Comparison of ENCODE assay signal across 8 cellular contexts in the genomic region with DNA sequence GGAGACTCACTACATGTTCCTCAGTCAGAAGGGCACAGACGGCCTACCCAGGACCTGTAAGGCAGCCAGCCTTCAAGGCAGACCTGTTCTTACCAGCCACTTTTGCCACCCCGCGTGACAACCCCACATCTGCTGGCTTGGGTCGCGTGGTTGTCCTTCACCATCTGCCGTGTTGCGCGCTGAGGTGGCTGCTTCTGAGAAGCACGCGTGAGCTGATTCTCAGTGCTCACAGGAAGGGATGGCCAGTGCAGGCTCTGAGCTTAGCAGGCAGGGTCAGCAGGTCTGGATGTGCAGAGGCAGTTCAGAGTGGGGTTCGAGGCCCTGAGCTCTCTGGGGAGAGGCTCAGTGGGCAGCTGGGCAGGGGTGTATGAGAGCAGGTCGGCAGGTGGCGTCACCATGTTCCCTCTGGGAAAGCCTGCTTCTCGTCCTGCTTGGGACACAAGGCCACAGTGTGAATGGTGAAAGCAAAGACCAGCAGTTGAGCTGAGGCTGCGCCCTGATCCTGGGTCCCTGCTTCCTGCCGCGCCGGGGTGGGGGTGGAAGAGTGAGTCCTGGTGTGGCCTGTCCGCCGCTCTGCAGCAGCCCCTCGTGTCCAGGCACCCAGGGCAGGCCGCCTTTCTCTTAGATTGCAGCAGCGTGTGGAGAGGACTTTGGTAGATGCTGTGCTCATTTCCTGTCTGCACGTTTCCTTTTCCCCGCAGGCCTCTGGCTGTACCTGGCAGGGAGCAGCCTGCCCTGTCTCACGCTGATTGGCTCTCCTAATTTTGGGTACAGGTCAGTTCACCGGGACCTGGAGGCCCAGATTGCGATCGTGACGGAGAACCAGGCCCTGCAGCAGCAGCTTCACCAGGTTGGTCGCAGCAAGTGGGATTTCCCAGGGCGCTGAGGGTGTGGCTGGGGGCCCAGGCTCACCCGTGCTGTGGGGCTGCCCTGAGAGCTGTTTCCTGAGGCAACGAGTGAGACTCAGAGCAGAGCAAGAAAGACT. TPM values are rescaled to one million over a fixed set of nuclear protein-coding genes. Genes with fewer than 3 reads are reported as not detected.
DNase-seq lines count a peak whose midpoint lies in the region; TF ChIP-seq lines count a peak whose summit lies in the region.

No MANE protein-coding gene starts in this region.

- H3K4me3 ChIP-seq in liver (ENCODE audit: low read depth in 1 of 3, low read length in 3 of 3), result no peak overlapping the region
- H3K4me3 ChIP-seq in hepatocyte, result no peak overlapping the region

- H3K4me2 ChIP-seq in hepatocyte, result no peak overlapping the region

- H3K9me2 ChIP-seq in hepatocyte (replicated peaks; ENCODE audit: insufficient read depth), result no peaks in the 10 kb centered on the region

- CTCF ChIA-PET in RWPE1 (lab: Yijun Ruan, JAX), result interaction anchor here (0.5 to 1.2 kb wide), 2 partner anchors 53 to 83 kb away, joined by 3 to 5 read pairs; no protein-coding TSS in a partner anchor

- H3K79me2 ChIP-seq in hepatocyte, result peaks cover 61% of the 10 kb centered on the region

- no peaks in the 10 kb centered on the region for H3K9me3 Mint-ChIP-seq in activated T-helper 2 cell treated with anti-CD3 and anti-CD28 coated beads, Interferon-gamma antibody, Interleukin-2, Interleukin-4, amounts not matched to agents 10 μg/mL and 5 μg/mL and 100 μg/mL, durations not matched to agents 14 hours and 24 hours and 36 hours

- H3K9me3 ChIP-seq in liver (ENCODE audit: control insufficient read depth in 4 of 4, low read length in 3 of 4) (no peaks in the 10 kb centered on the region), hepatocyte (ENCODE audit: low read depth) (no peaks in the 10 kb centered on the region)

- peaks cover 8% of the 10 kb centered on the region for H4K20me1 ChIP-seq in hepatocyte (ENCODE audit: insufficient read depth, poor library complexity, severe bottlenecking)

- H3K4me1 ChIP-seq in liver (ENCODE audit: control insufficient read depth in 4 of 4, insufficient read depth in 4 of 4, low read length in 3 of 4) (peaks cover 0 to 4% (median 0%) of the 10 kb centered on the region in 4 donors), hepatocyte (ENCODE audit: insufficient read depth) (peaks cover 48% of the 10 kb centered on the region)

- intact Hi-C loops in activated T-helper 2 cell treated with anti-CD3 and anti-CD28 coated beads, Interferon-gamma antibody, Interleukin-2, Interleukin-4, amounts not matched to agents 10 μg/mL and 5 μg/mL and 100 μg/mL, durations not matched to agents 14 hours and 24 hours and 36 hours (cut with micrococcal nuclease), result no loop called here

- H3K36me3 Mint-ChIP-seq in activated T-helper 2 cell treated with anti-CD3 and anti-CD28 coated beads, Interferon-gamma antibody, Interleukin-2, Interleukin-4, amounts not matched to agents 10 μg/mL and 5 μg/mL and 100 μg/mL, durations not matched to agents 14 hours and 24 hours and 36 hours (ENCODE audit: low read depth), result peaks cover 52% of the 10 kb centered on the region

- peaks cover 57% of the 10 kb centered on the region for H3K4me1 Mint-ChIP-seq in activated T-helper 2 cell treated with anti-CD3 and anti-CD28 coated beads, Interferon-gamma antibody, Interleukin-2, Interleukin-4, amounts not matched to agents 10 μg/mL and 5 μg/mL and 100 μg/mL, durations not matched to agents 14 hours and 24 hours and 36 hours (ENCODE audit: low read depth)

- H2AFZ ChIP-seq in hepatocyte, result no peak overlapping the region

- peak overlapping the region; percentile 56 for H3K4me3 Mint-ChIP-seq in activated T-helper 2 cell treated with anti-CD3 and anti-CD28 coated beads, Interferon-gamma antibody, Interleukin-2, Interleukin-4, amounts not matched to agents 10 μg/mL and 5 μg/mL and 100 μg/mL, durations not matched to agents 14 hours and 24 hours and 36 hours (ENCODE audit: low read depth)

- H3K9ac ChIP-seq in liver (ENCODE audit: low read depth in 1 of 2, low read length in 2 of 2), result no peak overlapping the region

- TF ChIP-seq RAD21 in liver (IDR thresholded peaks at IDR 0.05), result no peak

- H3K27ac Mint-ChIP-seq in activated T-helper 2 cell treated with anti-CD3 and anti-CD28 coated beads, Interferon-gamma antibody, Interleukin-2, Interleukin-4, amounts not matched to agents 10 μg/mL and 5 μg/mL and 100 μg/mL, durations not matched to agents 14 hours and 24 hours and 36 hours, result peak overlapping the region; percentile 96

- 77% methylated on average over 34 of the region's 34 CpGs for WGBS in liver
- WGBS in hepatocyte (ENCODE audit: low lambda C conversion rate, missing lambda C conversion rate), result 91% methylated on average over 34 of the region's 34 CpGs

- H3K27me3 ChIP-seq in liver (ENCODE audit: control insufficient read depth in 4 of 4, insufficient read depth in 4 of 4, low read length in 3 of 4), result no peaks in the 10 kb centered on the region
- no peaks in the 10 kb centered on the region for H3K27me3 ChIP-seq in hepatocyte

- H3K27me3 Mint-ChIP-seq in activated T-helper 2 cell treated with anti-CD3 and anti-CD28 coated beads, Interferon-gamma antibody, Interleukin-2, Interleukin-4, amounts not matched to agents 10 μg/mL and 5 μg/mL and 100 μg/mL, durations not matched to agents 14 hours and 24 hours and 36 hours (ENCODE audit: low read depth), result no peaks in the 10 kb centered on the region

- H3K27ac ChIP-seq in RWPE1 (peak overlapping the region; percentile 6), liver (ENCODE audit: low read depth in 1 of 2, low read length in 2 of 2) (peak overlapping the region; percentile 60 to 74), hepatocyte (no peak overlapping the region)

- H3K36me3 ChIP-seq in liver (ENCODE audit: control insufficient read depth in 4 of 4, insufficient read depth in 3 of 4, low read depth in 1 of 4, low read length in 3 of 4), result peaks cover 0 to 2% (median under 1%) of the 10 kb centered on the region in 4 donors
- no peaks in the 10 kb centered on the region for H3K36me3 ChIP-seq in hepatocyte (replicated peaks; ENCODE audit: insufficient read depth, low read depth)

- no peak for DNase-seq in RWPE1 (ENCODE audit: low spot score)
- DNase-seq in activated T-helper 2 cell treated with anti-CD3 and anti-CD28 coated beads, Interferon-gamma antibody, Interleukin-2, Interleukin-4, amounts not matched to agents 10 μg/mL and 5 μg/mL and 100 μg/mL, durations not matched to agents 14 hours and 24 hours and 36 hours (ENCODE audit: low spot score), result peak; percentile 44
- peak; percentile 3 for DNase-seq in stimulated activated CD8-positive, alpha-beta memory T cell treated with anti-CD3 and anti-CD28 coated beads, Interleukin-12 subunit alpha, Interleukin-12 subunit beta, amount 100 ng/mL, for 1 hour (ENCODE audit: low read depth)
- no peak for DNase-seq in NCI-H69 (lab: John Stamatoyannopoulos, UW)
- DNase-seq in HT-29 (ENCODE audit: low spot score), result no peak
- no peak for DNase-seq in AG08395 (ENCODE audit: low spot score)
- no peak for DNase-seq in hepatocyte (ENCODE audit: low spot score)

- POLR2A ChIA-PET in RWPE1 (lab: Yijun Ruan, JAX; ENCODE audit: low non-redundant PET), result no interaction called here

- no peak for TF ChIP-seq CTCF in RWPE1 (conservative IDR thresholded peaks at IDR 0.05; ENCODE audit: low read depth)
- no peak for TF ChIP-seq CTCF in liver (IDR thresholded peaks at IDR 0.05; ENCODE audit: low read depth, low read length, missing input control)
- no peak for TF ChIP-seq CTCF in hepatocyte (IDR thresholded peaks at IDR 0.05; ENCODE audit: poor library complexity)

TF ChIP-seq in liver, 16 proteins besides CTCF, POLR2A, EP300 and RAD21 (continues in another document):
- TF ChIP-seq, protein P1, sequence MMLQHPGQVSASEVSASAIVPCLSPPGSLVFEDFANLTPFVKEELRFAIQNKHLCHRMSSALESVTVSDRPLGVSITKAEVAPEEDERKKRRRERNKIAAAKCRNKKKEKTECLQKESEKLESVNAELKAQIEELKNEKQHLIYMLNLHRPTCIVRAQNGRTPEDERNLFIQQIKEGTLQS (IDR thresholded peaks at IDR 0.05), result no peak
- TF ChIP-seq HNF4G (IDR thresholded peaks at IDR 0.05) (no peak), TAF1 (conservative IDR thresholded peaks at IDR 0.05) (no peak)
- TF ChIP-seq, protein P2, sequence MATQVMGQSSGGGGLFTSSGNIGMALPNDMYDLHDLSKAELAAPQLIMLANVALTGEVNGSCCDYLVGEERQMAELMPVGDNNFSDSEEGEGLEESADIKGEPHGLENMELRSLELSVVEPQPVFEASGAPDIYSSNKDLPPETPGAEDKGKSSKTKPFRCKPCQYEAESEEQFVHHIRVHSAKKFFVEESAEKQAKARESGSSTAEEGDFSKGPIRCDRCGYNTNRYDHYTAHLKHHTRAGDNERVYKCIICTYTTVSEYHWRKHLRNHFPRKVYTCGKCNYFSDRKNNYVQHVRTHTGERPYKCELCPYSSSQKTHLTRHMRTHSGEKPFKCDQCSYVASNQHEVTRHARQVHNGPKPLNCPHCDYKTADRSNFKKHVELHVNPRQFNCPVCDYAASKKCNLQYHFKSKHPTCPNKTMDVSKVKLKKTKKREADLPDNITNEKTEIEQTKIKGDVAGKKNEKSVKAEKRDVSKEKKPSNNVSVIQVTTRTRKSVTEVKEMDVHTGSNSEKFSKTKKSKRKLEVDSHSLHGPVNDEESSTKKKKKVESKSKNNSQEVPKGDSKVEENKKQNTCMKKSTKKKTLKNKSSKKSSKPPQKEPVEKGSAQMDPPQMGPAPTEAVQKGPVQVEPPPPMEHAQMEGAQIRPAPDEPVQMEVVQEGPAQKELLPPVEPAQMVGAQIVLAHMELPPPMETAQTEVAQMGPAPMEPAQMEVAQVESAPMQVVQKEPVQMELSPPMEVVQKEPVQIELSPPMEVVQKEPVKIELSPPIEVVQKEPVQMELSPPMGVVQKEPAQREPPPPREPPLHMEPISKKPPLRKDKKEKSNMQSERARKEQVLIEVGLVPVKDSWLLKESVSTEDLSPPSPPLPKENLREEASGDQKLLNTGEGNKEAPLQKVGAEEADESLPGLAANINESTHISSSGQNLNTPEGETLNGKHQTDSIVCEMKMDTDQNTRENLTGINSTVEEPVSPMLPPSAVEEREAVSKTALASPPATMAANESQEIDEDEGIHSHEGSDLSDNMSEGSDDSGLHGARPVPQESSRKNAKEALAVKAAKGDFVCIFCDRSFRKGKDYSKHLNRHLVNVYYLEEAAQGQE (IDR thresholded peaks at IDR 0.05), result no peak

RNA-seq across cellular contexts. Expression of a gene that starts 36.0 kb away (rescaled TPM):
- 59.3 and 64.1 TPM in 2 replicates for total RNA-seq in activated T-helper 2 cell treated with anti-CD3 and anti-CD28 coated beads, Interferon-gamma antibody, Interleukin-2, Interleukin-4, amounts not matched to agents 10 μg/mL and 5 μg/mL and 100 μg/mL, durations not matched to agents 14 hours and 24 hours and 36 hours
- total RNA-seq in liver (10 to 100 TPM; 13.5 to 24.1 TPM), hepatocyte (30.4 and 36.0 TPM in 2 replicates)
- polyA plus RNA-seq in liver (10 to 100 TPM in 1 of 2 donors, 1 to 10 TPM in 1; 8.1 to 10.9 TPM), hepatocyte (42.5 and 52.2 TPM in 2 replicates)
- total RNA-seq in HT-29 (2014; rRNA removed; shearing (Covaris generic)), result 23.0 and 30.7 TPM in 2 replicates

RNA-seq across cellular contexts. Expression of a gene that starts 54.6 kb away (rescaled TPM):
- 93.5 and 99.8 TPM in 2 replicates for total RNA-seq in activated T-helper 2 cell treated with anti-CD3 and anti-CD28 coated beads, Interferon-gamma antibody, Interleukin-2, Interleukin-4, amounts not matched to agents 10 μg/mL and 5 μg/mL and 100 μg/mL, durations not matched to agents 14 hours and 24 hours and 36 hours
- total RNA-seq in liver, result 10 to 100 TPM; 16.1 to 48.0 TPM
- polyA plus RNA-seq in liver, result 10 to 100 TPM; 12.2 to 20.5 TPM
- 0.18 and 0.79 TPM in 2 replicates for total RNA-seq in HT-29 (2014; rRNA removed; shearing (Covaris generic))
- 130 and 172 TPM in 2 replicates for total RNA-seq in hepatocyte
- 181 and 246 TPM in 2 replicates for polyA plus RNA-seq in hepatocyte

Comparison
In these comparisons a context has a peak if more than half of its experiments do, and no peak if none do; other contexts are left out.
1. DNase-seq: peak in activated T-helper 2 cell treated with anti-CD3 and anti-CD28 coated beads, Interferon-gamma antibody, Interleukin-2, Interleukin-4, amounts not matched to agents 10 μg/mL and 5 μg/mL and 100 μg/mL, durations not matched to agents 14 hours and 24 hours and 36 hours (single experiment) and stimulated activated CD8-positive, alpha-beta memory T cell treated with anti-CD3 and anti-CD28 coated beads, Interleukin-12 subunit alpha, Interleukin-12 subunit beta, amount 100 ng/mL, for 1 hour (single experiment); none in RWPE1 (single experiment), NCI-H69 (single experiment), HT-29 (single experiment), AG08395 (single experiment) and hepatocyte (single experiment).